ENCODE assay signal across 23 cellular contexts in genomic region chr13:73934771-73935170, GRCh38.
"Had no signal": no experiment of that assay in that cellular context is flagged by ENCODE, and none has a peak within 500 bp of the region (broad histone marks: within the 10 kb centered on the region; RNA-seq: fewer than 3 reads in every experiment).

No MANE protein-coding gene starts in this region.

- DNase-seq: activated CD4-positive, alpha-beta T cell treated with anti-CD3 and anti-CD28 coated beads for 1 hour; activated CD4-positive, alpha-beta T cell treated with anti-CD3 and anti-CD28 coated beads, Interleukin-2, amount 50 U/mL, for 4 hours; activated effector memory CD4-positive, alpha-beta T cell treated with anti-CD3 and anti-CD28 coated beads, Interleukin-2, amount 50 U/mL, for 16 hours; activated naive CD4-positive, alpha-beta T cell treated with anti-CD3 and anti-CD28 coated beads, Interleukin-2, amount 50 U/mL, for 16 hours; activated T-cell treated with anti-CD3 and anti-CD28 coated beads, Interleukin-2, amount 50 U/mL, for 72 hours; aorta; effector CD4-positive, alpha-beta T cell; esophagus squamous epithelium; hypothalamus; islet precursor cell; midbrain; occipital lobe; stimulated activated CD4-positive, alpha-beta T cell treated with anti-CD3 and anti-CD28 coated beads, Interleukin-15, amount 100 ng/mL, for 24 hours; stimulated activated CD4-positive, alpha-beta T cell treated with anti-CD3 and anti-CD28 coated beads, Interleukin-2, amount 100 ng/mL, for 48 hours; T-helper 2 cell; transverse colon had no signal

- H3K27ac ChIP-seq: esophagus squamous epithelium, right atrium auricular region, skin epidermis, suprapubic skin, transverse colon, VCaP had no signal

- H3K36me3 ChIP-seq: esophagus squamous epithelium, right atrium auricular region, suprapubic skin, transverse colon had no signal

- H3K9me3 Mint-ChIP-seq: activated T-cell treated with anti-CD3 and anti-CD28 coated beads, Interleukin-2, amount 50 U/mL, for 72 hours; stimulated activated naive CD8-positive, alpha-beta T cell treated with anti-CD3 and anti-CD28 coated beads, Interleukin-15, Interleukin-2, amounts not matched to agents 100 ng/mL and 50 ng/mL, for 24 hours had no signal

- ATAC-seq: left lobe of liver had no signal

- H3K27me3 ChIP-seq: esophagus squamous epithelium, right atrium auricular region, suprapubic skin, transverse colon had no signal

- H3K27ac Mint-ChIP-seq: stimulated activated naive CD8-positive, alpha-beta T cell treated with anti-CD3 and anti-CD28 coated beads, Interleukin-15, Interleukin-2, amounts not matched to agents 100 ng/mL and 50 ng/mL, for 24 hours had no signal

- H3K9me3 ChIP-seq: esophagus squamous epithelium, right atrium auricular region, suprapubic skin, transverse colon had no signal

- H3K4me3 ChIP-seq: esophagus squamous epithelium, lung, right atrium auricular region, skin epidermis, suprapubic skin, transverse colon had no signal

- H3K27me3 Mint-ChIP-seq: stimulated activated naive CD8-positive, alpha-beta T cell treated with anti-CD3 and anti-CD28 coated beads, Interleukin-15, Interleukin-2, amounts not matched to agents 100 ng/mL and 50 ng/mL, for 24 hours had no signal

- H3K4me1 ChIP-seq: esophagus squamous epithelium, right atrium auricular region, suprapubic skin, transverse colon had no signal

- H3K4me3 Mint-ChIP-seq: stimulated activated naive CD8-positive, alpha-beta T cell treated with anti-CD3 and anti-CD28 coated beads, Interleukin-15, Interleukin-2, amounts not matched to agents 100 ng/mL and 50 ng/mL, for 24 hours had no signal
